ENCODE assay signal across 17 cellular contexts in genomic region chrX:134634691-134635090, GRCh38. TPM values are rescaled to one million over a fixed set of nuclear protein-coding genes. Genes with fewer than 3 reads are reported as not detected.
DNase-seq lines count a peak whose midpoint lies in the region; ATAC-seq and TF ChIP-seq lines count a peak whose summit lies in the region.
"Had no signal": no experiment of that assay in that cellular context is flagged by ENCODE, and none has a peak within 500 bp of the region (broad histone marks: within the 10 kb centered on the region; RNA-seq: fewer than 3 reads in every experiment).

No MANE protein-coding gene starts in this region.

- H3K4me1 Mint-ChIP-seq in immature natural killer cell = no peaks in the 10 kb centered on the region

- CTCF ChIA-PET in OCI-LY7 (lab: Charles Lee; ENCODE audit: unreplicated experiment) = no interaction called here

- H3K27me3 Mint-ChIP-seq in immature natural killer cell (ENCODE audit: low read depth in 3 of 3) = peaks cover 5 to 10% (median 8%) of the 10 kb centered on the region in 3 donors
- H3K27me3 Mint-ChIP-seq: dendritic cell treated with granulocyte-macrophage colony-stimulating factor and Interleukin-4, amounts not matched to agents 40 ng/mL and 50 ng/mL, for 4 days had no signal

- no peak overlapping the region for H3K27ac Mint-ChIP-seq in immature natural killer cell

- H3K9me3 Mint-ChIP-seq in immature natural killer cell = no peaks in the 10 kb centered on the region
- H3K9me3 Mint-ChIP-seq: dendritic cell treated with granulocyte-macrophage colony-stimulating factor and Interleukin-4, amounts not matched to agents 40 ng/mL and 50 ng/mL, for 4 days had no signal

- H3K4me2 ChIP-seq in OCI-LY7 (ENCODE audit: low read length) = no peak overlapping the region

- H4K20me1 ChIP-seq in OCI-LY7 (ENCODE audit: insufficient read depth, low read length) = no peaks in the 10 kb centered on the region

- H3K36me3 ChIP-seq in OCI-LY7 (ENCODE audit: insufficient read depth, low read length) = no peaks in the 10 kb centered on the region
- H3K36me3 ChIP-seq: thoracic aorta, WERI-Rb-1 had no signal

- no TSS peak for BruUV-seq in OCI-LY7 (replicated peaks; lab: Mats Ljungman, UMichigan)

- H3K9me3 ChIP-seq in OCI-LY7 (ENCODE audit: low read length) = no peaks in the 10 kb centered on the region
- H3K9me3 ChIP-seq: thoracic aorta had no signal

- no peak overlapping the region for H3K4me3 Mint-ChIP-seq in immature natural killer cell
- H3K4me3 Mint-ChIP-seq: dendritic cell treated with granulocyte-macrophage colony-stimulating factor and Interleukin-4, amounts not matched to agents 40 ng/mL and 50 ng/mL, for 4 days had no signal

- no peak overlapping the region for H2AFZ ChIP-seq in OCI-LY7 (ENCODE audit: low read length)

- no peak overlapping the region for H3K4me3 ChIP-seq in OCI-LY7 (ENCODE audit: low read depth, low read length, poor library complexity, severe bottlenecking)
- H3K4me3 ChIP-seq: thoracic aorta had no signal

- no peaks in the 10 kb centered on the region for H3K36me3 Mint-ChIP-seq in immature natural killer cell

- DNase-seq in fibroblast of gingiva (ENCODE audit: low read depth) (peak; percentile 70), DMS53 treated with DMSO at 0.1 percent for 48 hours (lab: John Stamatoyannopoulos, UW; ENCODE audit: unreplicated experiment) (no peak), immature natural killer cell (no peak), OCI-LY7 (ENCODE audit: low spot score) (no peak)
- DNase-seq: activated gamma-delta T cell treated with Interleukin-2 at 50 U/mL for 16 hours, Kasumi-1, NCI-H2227 treated with DMSO at 0.1 percent for 48 hours, Right ventricle myocardium superior, WERI-Rb-1 had no signal

- POLR2A ChIA-PET in OCI-LY7 (lab: Charles Lee) = interaction anchor here (0.6 kb wide), 1 partner anchor 25 kb away, joined by 3 read pairs; no protein-coding TSS in a partner anchor

- TF ChIP-seq POLR2A in GM18505 (IDR thresholded peaks at IDR 0.05; ENCODE audit: borderline replicate concordance, extremely low read depth, insufficient read depth, insufficient read length) = no peak

- TF ChIP-seq CTCF in OCI-LY7 (conservative IDR thresholded peaks at IDR 0.05; ENCODE audit: low read length) = no peak

- H3K9me2 ChIP-seq in OCI-LY7 (ENCODE audit: insufficient read depth, low read length) = no peaks in the 10 kb centered on the region

- H3K4me1 ChIP-seq in OCI-LY7 (ENCODE audit: insufficient read depth, low read length, poor library complexity, severe bottlenecking) = no peaks in the 10 kb centered on the region

- peak; percentile 80 for ATAC-seq in GM18505 (IDR thresholded peaks at IDR 0.05; ENCODE audit: unreplicated experiment)
- ATAC-seq in GM21717 (IDR thresholded peaks at IDR 0.05; ENCODE audit: unreplicated experiment) = peak; percentile 53
- peak; percentile 79 for ATAC-seq in HG03469 (IDR thresholded peaks at IDR 0.05; ENCODE audit: unreplicated experiment)
- no peak for ATAC-seq in GM21825 (IDR thresholded peaks at IDR 0.05; ENCODE audit: unreplicated experiment)

- H3K27ac ChIP-seq in OCI-LY7 (ENCODE audit: low read depth, low read length, poor library complexity, severe bottlenecking) = no peak overlapping the region
- H3K27ac ChIP-seq: thoracic aorta, WERI-Rb-1 had no signal

- no peaks in the 10 kb centered on the region for H3K79me2 ChIP-seq in OCI-LY7 (ENCODE audit: insufficient read depth, low read depth, low read length)

- intact Hi-C loops in OCI-LY7 (cut with micrococcal nuclease; ENCODE audit: unreplicated experiment) = no loop called here

RNA-seq across cellular contexts. Expression of gene PLAC1, which starts 23.6 kb away (rescaled TPM):
- not detected for polyA plus RNA-seq in immature natural killer cell
- total RNA-seq in OCI-LY7 (2014; rRNA removed; shearing (Covaris generic)) = 0.28 TPM in 1 of 2 replicates, not detected in the other
- total RNA-seq in OCI-LY7 (2022) = not detected in 2 replicates
- total RNA-seq: mucosa of gallbladder, renal cortical epithelial cell, Right ventricle myocardium superior, thoracic aorta had no signal
